Comparison of ENCODE assay signal across 17 cellular contexts in genomic region chr13:60392136-60392535, GRCh38. TPM values are rescaled to one million over a fixed set of nuclear protein-coding genes. Genes with fewer than 3 reads are reported as not detected.
DNase-seq lines count a peak whose midpoint lies in the region; TF ChIP-seq lines count a peak whose summit lies in the region.
"Had no signal": no experiment of that assay in that cellular context is flagged by ENCODE, and none has a peak within 500 bp of the region (broad histone marks: within the 10 kb centered on the region; RNA-seq: fewer than 3 reads in every experiment).

No MANE protein-coding gene starts in this region.

- H3K4me3 ChIP-seq in endodermal cell (ENCODE audit: low read length), result peak overlapping the region; percentile 50
- H3K4me3 ChIP-seq in neural progenitor cell, result no peak overlapping the region
- no peak overlapping the region for H3K4me3 ChIP-seq in SJCRH30
- no peak overlapping the region for H3K4me3 ChIP-seq in tibial artery
- H3K4me3 ChIP-seq: A549, GM23248 had no signal

- H3K27ac ChIP-seq in endodermal cell (ENCODE audit: low read depth, low read length), result no peak overlapping the region
- no peak overlapping the region for H3K27ac ChIP-seq in neural progenitor cell
- no peak overlapping the region for H3K27ac ChIP-seq in SJCRH30
- no peak overlapping the region for H3K27ac ChIP-seq in tibial artery
- H3K27ac ChIP-seq: 22Rv1, A549, C4-2B, GM23248 had no signal

- H3K36me3 ChIP-seq in endodermal cell (ENCODE audit: control insufficient read depth, insufficient read depth, low read length), result no peaks in the 10 kb centered on the region
- no peaks in the 10 kb centered on the region for H3K36me3 ChIP-seq in neural progenitor cell
- no peaks in the 10 kb centered on the region for H3K36me3 ChIP-seq in SJCRH30
- no peaks in the 10 kb centered on the region for H3K36me3 ChIP-seq in tibial artery

- peak; percentile 21 for DNase-seq in NCI-H82 (lab: John Stamatoyannopoulos, UW)
- DNase-seq in NCI-H82 treated with DMSO at 0.1 percent for 48 hours (lab: John Stamatoyannopoulos, UW; ENCODE audit: unreplicated experiment), result no peak
- peak; percentile 62 for DNase-seq in endodermal cell
- no peak for DNase-seq in neural progenitor cell (ENCODE audit: low spot score)
- no peak for DNase-seq in NCI-H2107 treated with DMSO at 0.1 percent for 48 hours (lab: John Stamatoyannopoulos, UW; ENCODE audit: unreplicated experiment)
- DNase-seq in SJCRH30, result no peak
- no peak for DNase-seq in tibial artery
- DNase-seq in activated CD4-positive, CD25-positive, alpha-beta regulatory T cell treated with anti-CD3 and anti-CD28 coated beads, Interleukin-2, amount 50 U/mL, for 72 hours, result no peak
- DNase-seq: AML-193; CD4-positive, alpha-beta T cell; DMS153; DMS79; GDM1; GM23248 had no signal

- peaks cover 25% of the 10 kb centered on the region for H3K4me1 Mint-ChIP-seq in endodermal cell
- peaks cover 4% of the 10 kb centered on the region for H3K4me1 Mint-ChIP-seq in neural progenitor cell

- TF ChIP-seq CTCF in endodermal cell (conservative IDR thresholded peaks at IDR 0.05) (no peak), neural progenitor cell (IDR thresholded peaks at IDR 0.05) (no peak), tibial artery (IDR thresholded peaks at IDR 0.05) (no peak)

- H4K20me1 ChIP-seq in neural progenitor cell (ENCODE audit: low read depth), result no peaks in the 10 kb centered on the region

- H3K4me3 Mint-ChIP-seq in endodermal cell (peak overlapping the region; percentile 27), neural progenitor cell (no peak overlapping the region)
- H3K4me3 Mint-ChIP-seq: CD4-positive, alpha-beta T cell had no signal

- H3F3A ChIP-seq in neural progenitor cell (ENCODE audit: low read depth), result peaks cover 23% of the 10 kb centered on the region

- H3K9me3 Mint-ChIP-seq in endodermal cell, result no peaks in the 10 kb centered on the region
- no peaks in the 10 kb centered on the region for H3K9me3 Mint-ChIP-seq in neural progenitor cell
- H3K9me3 Mint-ChIP-seq: CD4-positive, alpha-beta T cell had no signal

- H3K36me3 Mint-ChIP-seq in endodermal cell (ENCODE audit: low read depth) (no peaks in the 10 kb centered on the region), neural progenitor cell (no peaks in the 10 kb centered on the region)

- H3K27me3 ChIP-seq in endodermal cell (ENCODE audit: control insufficient read depth, insufficient read depth, low read length, poor library complexity, severe bottlenecking) (no peaks in the 10 kb centered on the region), neural progenitor cell (no peaks in the 10 kb centered on the region), SJCRH30 (no peaks in the 10 kb centered on the region), tibial artery (no peaks in the 10 kb centered on the region)

- peaks cover 5% of the 10 kb centered on the region for H3K27me3 Mint-ChIP-seq in endodermal cell (ENCODE audit: insufficient read depth)
- peaks cover 6% of the 10 kb centered on the region for H3K27me3 Mint-ChIP-seq in neural progenitor cell (ENCODE audit: insufficient read depth, low read depth)
- H3K27me3 Mint-ChIP-seq: CD4-positive, alpha-beta T cell had no signal

- intact Hi-C loops in tibial artery (cut with DNase I; ENCODE audit: low total_unique reads), result no loop called here

- H3K9me3 ChIP-seq in endodermal cell (ENCODE audit: control insufficient read depth, low read length), result no peaks in the 10 kb centered on the region
- no peaks in the 10 kb centered on the region for H3K9me3 ChIP-seq in neural progenitor cell (ENCODE audit: low read depth)
- H3K9me3 ChIP-seq in SJCRH30 (replicated peaks), result no peaks in the 10 kb centered on the region
- H3K9me3 ChIP-seq in tibial artery, result no peaks in the 10 kb centered on the region
- H3K9me3 ChIP-seq: A549 had no signal

- no peaks in the 10 kb centered on the region for H3K79me2 ChIP-seq in neural progenitor cell (ENCODE audit: low read depth)

- 63 to 83% methylated on average over 1 to 4 of the region's 4 CpGs for WGBS in endodermal cell (ENCODE audit: insufficient coverage in 1 of 2, insufficient read length in 1 of 2), 2 experiments

- H3K4me1 ChIP-seq in endodermal cell (ENCODE audit: control insufficient read depth, insufficient read depth, low read length) (no peaks in the 10 kb centered on the region), neural progenitor cell (peaks cover 12% of the 10 kb centered on the region), SJCRH30 (no peaks in the 10 kb centered on the region), tibial artery (no peaks in the 10 kb centered on the region)

- H3K27ac Mint-ChIP-seq in endodermal cell (peak overlapping the region; percentile 3), neural progenitor cell (no peak overlapping the region)
- H3K27ac Mint-ChIP-seq: CD4-positive, alpha-beta T cell had no signal

- H3K9ac ChIP-seq in endodermal cell (ENCODE audit: extremely low read depth, low read length, poor library complexity, severe bottlenecking), result no peak overlapping the region
- no peak overlapping the region for H3K9ac ChIP-seq in neural progenitor cell
- H3K9ac ChIP-seq: GM23248 had no signal

- no peak overlapping the region for H3K4me2 ChIP-seq in neural progenitor cell
- H3K4me2 ChIP-seq: A549 had no signal

- peak overlapping the region; percentile 87 for H2AFZ ChIP-seq in neural progenitor cell (replicated peaks)
- H2AFZ ChIP-seq: GM23248 had no signal

RNA-seq across cellular contexts. Expression of gene TDRD3, which starts 4.9 kb away (rescaled TPM):
- 10 to 100 TPM; 25.3 to 36.1 TPM for total RNA-seq in endodermal cell
- 24.7 TPM for polyA plus RNA-seq in endodermal cell (2013, experiment 1 of 2)
- 23.7 TPM for polyA plus RNA-seq in endodermal cell (2013, experiment 2 of 2)
- total RNA-seq in neural progenitor cell (ENCODE audit: low replicate concordance), result 29.3 and 40.6 TPM in 2 replicates
- 18.6 and 23.1 TPM in 2 replicates for total RNA-seq in SJCRH30 (2014; rRNA removed; shearing (Covaris generic))

Comparison
In these comparisons a context has a peak if more than half of its experiments do, and no peak if none do; other contexts are left out.
1. DNase-seq: peak in NCI-H82 (single experiment) and endodermal cell (single experiment); none in NCI-H82 treated with DMSO at 0.1 percent for 48 hours (single experiment), neural progenitor cell (single experiment), NCI-H2107 treated with DMSO at 0.1 percent for 48 hours (single experiment), SJCRH30 (0 of 2), tibial artery (0 of 2) and activated CD4-positive, CD25-positive, alpha-beta regulatory T cell treated with anti-CD3 and anti-CD28 coated beads, Interleukin-2, amount 50 U/mL, for 72 hours (single experiment).